Comparison of ENCODE assay signal across 8 cellular contexts in genomic region chr1:3625151-3625907, GRCh38. TPM values are rescaled to one million over a fixed set of nuclear protein-coding genes. Genes with fewer than 3 reads are reported as not detected.
A peak's percentile ranks its signal among the peaks of the same experiment; 100 is the strongest.
DNase-seq lines count a peak whose midpoint lies in the region; ATAC-seq and TF ChIP-seq lines count a peak whose summit lies in the region.

No MANE protein-coding gene starts in this region.

- H3K4me1 Mint-ChIP-seq in activated CD4-positive, alpha-beta T cell treated with anti-CD3 and anti-CD28 coated beads, Interleukin-2, amount 10 ng/mL, durations not matched to agents 24 days and 14 days = peaks cover 25% of the 10 kb centered on the region
- H3K4me1 Mint-ChIP-seq in naive thymus-derived CD8-positive, alpha-beta T cell = peaks cover 25 to 56% (median 46%) of the 10 kb centered on the region in 4 donors

- no peak for TF ChIP-seq EP300 in Ishikawa (IDR thresholded peaks at IDR 0.05; ENCODE audit: borderline replicate concordance)

- H3K9me3 Mint-ChIP-seq in activated CD4-positive, alpha-beta T cell treated with anti-CD3 and anti-CD28 coated beads, Interleukin-2, amount 10 ng/mL, durations not matched to agents 24 days and 14 days = no peaks in the 10 kb centered on the region
- no peaks in the 10 kb centered on the region for H3K9me3 Mint-ChIP-seq in naive thymus-derived CD8-positive, alpha-beta T cell

- peaks cover 47% of the 10 kb centered on the region for H4K20me1 ChIP-seq in BLaER1

- no peak for TF ChIP-seq RAD21 in Ishikawa (IDR thresholded peaks at IDR 0.05; ENCODE audit: low read depth)

- DNase-seq in activated CD4-positive, alpha-beta T cell treated with anti-CD3 and anti-CD28 coated beads, Interleukin-2, amount 10 ng/mL, durations not matched to agents 24 days and 14 days = peak; percentile 78
- peak in 4 of 10 donors; percentile 30 to 52 (median 42) for DNase-seq in naive thymus-derived CD8-positive, alpha-beta T cell
- DNase-seq in NCI-H1436 treated with DMSO at 0.1 percent for 48 hours (lab: John Stamatoyannopoulos, UW) (no peak), Kasumi-1 (lab: John Stamatoyannopoulos, UW) (no peak)

- POLR2A ChIA-PET in naive thymus-derived CD8-positive, alpha-beta T cell (lab: Charles Lee) = no interaction called here

- peak overlapping the region; percentile 99 for H3K4me2 ChIP-seq in BLaER1

- peaks cover 8% of the 10 kb centered on the region for H3K36me3 Mint-ChIP-seq in activated CD4-positive, alpha-beta T cell treated with anti-CD3 and anti-CD28 coated beads, Interleukin-2, amount 10 ng/mL, durations not matched to agents 24 days and 14 days (ENCODE audit: low read depth)
- H3K36me3 Mint-ChIP-seq in naive thymus-derived CD8-positive, alpha-beta T cell = peaks cover 0 to 33% (median 5%) of the 10 kb centered on the region in 3 donors

- peaks cover 29% of the 10 kb centered on the region for H3K27me3 ChIP-seq in BLaER1

- peaks cover 34% of the 10 kb centered on the region for H3K36me3 ChIP-seq in BLaER1

- ATAC-seq in GM21360 (IDR thresholded peaks at IDR 0.05; ENCODE audit: unreplicated experiment) (peak; percentile 3), esophagus mucosa (peak; percentile 33)
- peak; percentile 21 to 38 for ATAC-seq in naive thymus-derived CD8-positive, alpha-beta T cell

- intact Hi-C loops in activated CD4-positive, alpha-beta T cell treated with anti-CD3 and anti-CD28 coated beads, Interleukin-2, amount 10 ng/mL, durations not matched to agents 24 days and 14 days (cut with micrococcal nuclease) = loop anchor here (10.0 kb wide), 2 partner anchors 99 to 1211 kb away; partner anchors contain the start of gene PEX10

- peak overlapping the region; percentile 83 for H3K4me3 ChIP-seq in BLaER1

- H3K27ac ChIP-seq in BLaER1 = peak overlapping the region; percentile 26; the same call in 1 of the 2 replicates

- H3K9ac ChIP-seq in BLaER1 = peak overlapping the region; percentile 72

- peak overlapping the region; percentile 94 for H3K4me3 Mint-ChIP-seq in activated CD4-positive, alpha-beta T cell treated with anti-CD3 and anti-CD28 coated beads, Interleukin-2, amount 10 ng/mL, durations not matched to agents 24 days and 14 days
- H3K4me3 Mint-ChIP-seq in naive thymus-derived CD8-positive, alpha-beta T cell = peak overlapping the region; percentile 81 to 99 (median 97)

- no peak overlapping the region for H3K27ac Mint-ChIP-seq in activated CD4-positive, alpha-beta T cell treated with anti-CD3 and anti-CD28 coated beads, Interleukin-2, amount 10 ng/mL, durations not matched to agents 24 days and 14 days
- H3K27ac Mint-ChIP-seq in naive thymus-derived CD8-positive, alpha-beta T cell = peak overlapping the region in 9 of 10 donors; percentile 44 to 99 (median 97)

- H3K9me3 ChIP-seq in BLaER1 = no peaks in the 10 kb centered on the region

- peaks cover 5% of the 10 kb centered on the region for H3K27me3 Mint-ChIP-seq in activated CD4-positive, alpha-beta T cell treated with anti-CD3 and anti-CD28 coated beads, Interleukin-2, amount 10 ng/mL, durations not matched to agents 24 days and 14 days
- peaks cover 0 to 1% (median 0%) of the 10 kb centered on the region in 5 donors for H3K27me3 Mint-ChIP-seq in naive thymus-derived CD8-positive, alpha-beta T cell

- peaks cover 42% of the 10 kb centered on the region for H3K4me1 ChIP-seq in BLaER1

TF ChIP-seq in Ishikawa, 13 proteins besides CTCF, POLR2A, EP300 and RAD21:
- TF ChIP-seq MAX (IDR thresholded peaks at IDR 0.05) (peak; percentile 27; the same call in 1 of the 2 replicates), ZBTB7A (IDR thresholded peaks at IDR 0.05; ENCODE audit: low read depth) (0 out of 2 replicates have a peak, but pooled peaks have one; percentile 46), CEBPB (IDR thresholded peaks at IDR 0.05) (no peak)

RNA-seq across cellular contexts. Expression of gene TPRG1L, which starts 0.5 kb away (rescaled TPM):
- total RNA-seq in activated CD4-positive, alpha-beta T cell treated with anti-CD3 and anti-CD28 coated beads, Interleukin-2, amount 10 ng/mL, durations not matched to agents 24 days and 14 days = 8.6 and 9.7 TPM in 2 replicates
- 40.3 TPM for total RNA-seq in esophagus mucosa
- 10 to 100 TPM; 57.4 to 61.7 TPM for total RNA-seq in naive thymus-derived CD8-positive, alpha-beta T cell
- polyA plus RNA-seq in naive thymus-derived CD8-positive, alpha-beta T cell = 10 to 100 TPM; 41.9 to 48.3 (median 42.3) TPM

RNA-seq across cellular contexts. Expression of gene MEGF6, which starts 14.0 kb away (rescaled TPM):
- total RNA-seq in activated CD4-positive, alpha-beta T cell treated with anti-CD3 and anti-CD28 coated beads, Interleukin-2, amount 10 ng/mL, durations not matched to agents 24 days and 14 days = 1.7 and 2.1 TPM in 2 replicates
- 12.5 TPM for total RNA-seq in esophagus mucosa
- total RNA-seq in naive thymus-derived CD8-positive, alpha-beta T cell = 100 to 1,000 TPM; 197 to 198 TPM
- 1 to 10 TPM; 2.2 to 3.5 (median 2.5) TPM for polyA plus RNA-seq in naive thymus-derived CD8-positive, alpha-beta T cell

RNA-seq across cellular contexts. Expression of gene WRAP73, which starts 24.6 kb away (rescaled TPM):
- total RNA-seq in activated CD4-positive, alpha-beta T cell treated with anti-CD3 and anti-CD28 coated beads, Interleukin-2, amount 10 ng/mL, durations not matched to agents 24 days and 14 days = 41.3 and 44.7 TPM in 2 replicates
- 13.9 TPM for total RNA-seq in esophagus mucosa
- total RNA-seq in naive thymus-derived CD8-positive, alpha-beta T cell = 10 to 100 TPM; 37.4 to 46.8 TPM
- 10 to 100 TPM; 26.3 to 32.1 (median 26.4) TPM for polyA plus RNA-seq in naive thymus-derived CD8-positive, alpha-beta T cell

RNA-seq across cellular contexts. Expression of gene TP73, which starts 27.0 kb away (rescaled TPM):
- 1.3 and 1.4 TPM in 2 replicates for total RNA-seq in activated CD4-positive, alpha-beta T cell treated with anti-CD3 and anti-CD28 coated beads, Interleukin-2, amount 10 ng/mL, durations not matched to agents 24 days and 14 days
- 5.2 TPM for total RNA-seq in esophagus mucosa
- total RNA-seq in naive thymus-derived CD8-positive, alpha-beta T cell = not detected
- polyA plus RNA-seq in naive thymus-derived CD8-positive, alpha-beta T cell = under 1 TPM in 2 of 3 donors, not detected in 1; 0.04 to 0.06 TPM

Comparison
In these comparisons a context has a peak if more than half of its experiments do, and no peak if none do; other contexts are left out.
1. RNA of gene MEGF6, which starts 14.0 kb away (total RNA-seq): 197 to 198 TPM in naive thymus-derived CD8-positive, alpha-beta T cell; 12.5 TPM in esophagus mucosa (single experiment) and 1.7 to 2.1 TPM in activated CD4-positive, alpha-beta T cell treated with anti-CD3 and anti-CD28 coated beads, Interleukin-2, amount 10 ng/mL, durations not matched to agents 24 days and 14 days; every median in the first group is over 10 times any median in the second.
2. Peak in every context shown above with its lines, with median percentiles within 50 percentile points of each other: ATAC-seq.